Comparison of ENCODE assay signal across 8 cellular contexts in genomic region chr5:98773464-98774191, GRCh38. TPM values are rescaled to one million over a fixed set of nuclear protein-coding genes. Genes with fewer than 3 reads are reported as not detected.
DNase-seq lines count a peak whose midpoint lies in the region; ATAC-seq and TF ChIP-seq lines count a peak whose summit lies in the region.

TSS of gene RGMB (plus strand) at chr5:98773663. CDS start at chr5:98774071, 408 bp downstream.

- POLR2A ChIA-PET in BJ (lab: Charles Lee), result no interaction called here

- H3K9me3 Mint-ChIP-seq in effector memory CD8-positive, alpha-beta T cell, result no peaks in the 10 kb centered on the region

- CTCF ChIA-PET in BJ (lab: Yijun Ruan, JAX), result interaction anchor here (0.9 to 1.2 kb wide), 2 partner anchors 306 to 375 kb away, joined by 3 read pairs; no protein-coding TSS in a partner anchor

- ATAC-seq in GM19351 (IDR thresholded peaks at IDR 0.05; ENCODE audit: unreplicated experiment), result peak; percentile 74
- ATAC-seq in HG03520 (IDR thresholded peaks at IDR 0.05; ENCODE audit: unreplicated experiment), result peak; percentile 83
- ATAC-seq in effector memory CD8-positive, alpha-beta T cell (replicated peaks), result peak; percentile 80

- no peaks in the 10 kb centered on the region for H3K27me3 ChIP-seq in BJ (ENCODE audit: control insufficient read depth, insufficient read depth, low read length)

- peak within 1 kb of the TSS; percentile 59 to 95 for H3K27ac Mint-ChIP-seq in effector memory CD8-positive, alpha-beta T cell

- peak within 1 kb of the TSS; percentile 95 to 96 for H3K4me3 Mint-ChIP-seq in effector memory CD8-positive, alpha-beta T cell

- TF ChIP-seq CTCF in BJ (IDR thresholded peaks at IDR 0.05; ENCODE audit: insufficient read depth, low read depth, low read length), result no peak

- H3K4me3 ChIP-seq in BJ (ENCODE audit: low read depth, low read length), result peak within 1 kb of the TSS; percentile 84

- H3K36me3 Mint-ChIP-seq in effector memory CD8-positive, alpha-beta T cell (ENCODE audit: insufficient read depth), result peaks cover 27% of the 10 kb centered on the region

- H3K4me1 Mint-ChIP-seq in effector memory CD8-positive, alpha-beta T cell (ENCODE audit: low read depth in 2 of 2), result peaks cover 39 to 44% of the 10 kb centered on the region in 2 donors

- peaks cover 7% of the 10 kb centered on the region for H3K36me3 ChIP-seq in BJ (ENCODE audit: control insufficient read depth, insufficient read depth, low read length)

- H3K27me3 Mint-ChIP-seq in effector memory CD8-positive, alpha-beta T cell, result peaks cover 61 to 68% of the 10 kb centered on the region in 2 donors

- DNase-seq in BJ (ENCODE audit: low read depth) (peak; percentile 96), NCI-H774 (lab: John Stamatoyannopoulos, UW) (peak; percentile 95), medulla oblongata (ENCODE audit: extremely low spot score) (peak; percentile 99)
- DNase-seq in activated CD8-positive, alpha-beta memory T cell treated with anti-CD3 and anti-CD28 coated beads for 48 hours (ENCODE audit: low read depth in 2 of 3, low spot score in 2 of 3), result peak; percentile 48 to 82 (median 59)
- DNase-seq in effector memory CD8-positive, alpha-beta T cell, result peak; percentile 56 to 75 (median 71)
- DNase-seq in stimulated activated CD4-positive, alpha-beta T cell treated with anti-CD3 and anti-CD28 coated beads, TNF-alpha, amount 100 ng/mL, for 48 hours (ENCODE audit: low read depth in 3 of 3), result peak; percentile 81 to 90 (median 87)

RNA-seq across cellular contexts. Expression of gene RGMB, which starts in this region (rescaled TPM):
- 64.3 and 89.7 TPM in 2 replicates for polyA plus RNA-seq in BJ (2011; rRNA removed)
- 101 and 115 TPM in 2 replicates for polyA minus RNA-seq in BJ (2011; rRNA and poly(A)+ RNA removed)

Comparison
In these comparisons a context has a peak if more than half of its experiments do, and no peak if none do; other contexts are left out.
1. Peak in every context shown above with its lines: DNase-seq, ATAC-seq and H3K4me3 ChIP-seq.